9 cellular contexts compared by ENCODE assay signal in the genomic region with DNA sequence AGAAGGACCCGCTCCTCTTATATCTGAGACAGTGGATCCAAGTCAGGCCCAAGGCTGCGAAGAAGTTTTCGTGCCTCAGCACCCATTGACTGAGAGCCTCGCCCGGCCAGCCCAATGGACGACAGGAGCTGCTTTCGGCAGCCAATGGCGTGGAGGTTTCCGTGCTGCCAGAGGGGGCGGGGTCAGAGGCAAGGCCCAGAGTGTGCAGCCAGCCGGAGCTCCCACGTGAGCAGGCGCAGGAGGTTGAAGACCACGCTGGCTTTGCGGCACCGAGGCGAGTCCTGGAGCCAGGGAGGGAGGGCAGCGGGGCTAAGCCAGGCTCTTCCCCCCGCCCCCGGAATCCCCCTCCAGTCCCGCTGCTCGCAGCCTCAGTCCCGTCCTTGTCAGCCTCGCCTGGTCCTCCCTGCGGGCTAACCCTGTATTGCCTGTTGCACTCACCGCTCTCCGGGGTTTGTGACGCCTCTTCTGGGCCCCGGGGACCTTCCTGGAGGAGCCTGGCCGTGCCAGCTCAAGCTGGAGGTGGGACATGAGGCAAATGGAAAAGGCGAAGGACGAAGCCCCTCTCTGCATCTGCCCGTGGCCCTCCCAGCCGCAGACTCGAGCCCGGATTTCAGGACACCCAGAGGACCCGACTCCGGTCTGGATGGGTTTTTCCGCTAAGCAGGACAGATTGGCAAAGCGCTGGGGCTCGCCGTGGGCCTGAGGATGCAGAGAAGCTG. TPM values are rescaled to one million over a fixed set of nuclear protein-coding genes. Genes with fewer than 3 reads are reported as not detected.
DNase-seq lines count a peak whose midpoint lies in the region; ATAC-seq and TF ChIP-seq lines count a peak whose summit lies in the region.
"Had no signal": no experiment of that assay in that cellular context is flagged by ENCODE, and none has a peak within 500 bp of the region (broad histone marks: within the 10 kb centered on the region; RNA-seq: fewer than 3 reads in every experiment).

No MANE protein-coding gene starts in this region.

- H3K4ac ChIP-seq in trophoblast cell (ENCODE audit: low read depth, low read length) = no peak overlapping the region

- no peak overlapping the region for H2BK12ac ChIP-seq in trophoblast cell (ENCODE audit: low read length)

- H3K4me3 ChIP-seq in esophagus muscularis mucosa (peak overlapping the region; percentile 2 to 27 (median 22)), trophoblast cell (ENCODE audit: low read depth, low read length) (no peak overlapping the region)

- H3K27me3 ChIP-seq in esophagus muscularis mucosa = peaks cover 0 to 74% (median 23%) of the 10 kb centered on the region in 4 donors
- peaks cover 28% of the 10 kb centered on the region for H3K27me3 ChIP-seq in trophoblast cell (ENCODE audit: insufficient read depth, low read length)

- H3K27me3 Mint-ChIP-seq in T-helper 17 cell = peaks cover 7% of the 10 kb centered on the region

- H3K9me3 ChIP-seq in T-helper 17 cell (ENCODE audit: control insufficient read depth, low read length, poor library complexity, severe bottlenecking) (no peaks in the 10 kb centered on the region), esophagus muscularis mucosa (no peaks in the 10 kb centered on the region), trophoblast cell (ENCODE audit: insufficient read depth, low read depth, low read length) (peaks cover 16% of the 10 kb centered on the region)

- peak; percentile 40 for DNase-seq in GM13976 (ENCODE audit: low spot score)
- no peak for DNase-seq in T-helper 17 cell
- no peak for DNase-seq in esophagus muscularis mucosa (ENCODE audit: extremely low spot score)
- no peak for DNase-seq in trophoblast cell
- DNase-seq in COLO829 (ENCODE audit: low spot score) = no peak
- no peak for DNase-seq in NCI-H1436 treated with DMSO at 0.1 percent for 48 hours (lab: John Stamatoyannopoulos, UW)

- 29% methylated on average over 16 of the region's 42 CpGs for WGBS in esophagus muscularis mucosa
- WGBS in trophoblast cell (ENCODE audit: extremely low coverage, insufficient coverage, insufficient read length) = no CpG with 5 or more reads among the region's 42 CpGs

- no peak overlapping the region for H3K23ac ChIP-seq in trophoblast cell (ENCODE audit: low read length)

- peak; percentile 69 for ATAC-seq in T-helper 17 cell
- no peak for ATAC-seq in HG03354 (IDR thresholded peaks at IDR 0.05; ENCODE audit: poor library complexity, severe bottlenecking, unreplicated experiment)
- ATAC-seq in HG02763 (IDR thresholded peaks at IDR 0.05; ENCODE audit: unreplicated experiment) = no peak

- no peak overlapping the region for H3K9ac ChIP-seq in trophoblast cell (ENCODE audit: low read length)

- H3K36me3 Mint-ChIP-seq in T-helper 17 cell (ENCODE audit: low read depth) = no peaks in the 10 kb centered on the region

- H3K27ac Mint-ChIP-seq in T-helper 17 cell = no peak overlapping the region

- no peak overlapping the region for H3K18ac ChIP-seq in trophoblast cell (ENCODE audit: low read length)

- TF ChIP-seq EP300 in esophagus muscularis mucosa (IDR thresholded peaks at IDR 0.05) = no peak

- H2BK120ac ChIP-seq in trophoblast cell (ENCODE audit: insufficient read depth, low read length, poor library complexity) = no peak overlapping the region

- intact Hi-C loops in esophagus muscularis mucosa (cut with DNase I) = no loop called here

- TF ChIP-seq CTCF in GM13976 (IDR thresholded peaks at IDR 0.05; ENCODE audit: borderline replicate concordance, control extremely low read depth, extremely low read depth, insufficient read depth, missing control alignments) (no peak), esophagus muscularis mucosa (IDR thresholded peaks at IDR 0.05) (no peak)

- TF ChIP-seq POLR2A in esophagus muscularis mucosa (IDR thresholded peaks at IDR 0.05; ENCODE audit: low read depth) = no peak

- no peak overlapping the region for H2AFZ ChIP-seq in trophoblast cell (ENCODE audit: insufficient read depth, low read length, poor library complexity)

- peak overlapping the region; percentile 49 for H3K4me2 ChIP-seq in trophoblast cell (ENCODE audit: low read length)

- no peak overlapping the region for H3K27ac ChIP-seq in esophagus muscularis mucosa (replicated peaks in 1 of 4)
- no peak overlapping the region for H3K27ac ChIP-seq in trophoblast cell (ENCODE audit: low read depth, low read length)

- H2BK5ac ChIP-seq in trophoblast cell (ENCODE audit: low read depth, low read length, poor library complexity) = no peak overlapping the region

- no peak overlapping the region for H2AK5ac ChIP-seq in trophoblast cell (ENCODE audit: low read length)

- H4K91ac ChIP-seq in trophoblast cell (ENCODE audit: low read depth, low read length) = no peak overlapping the region

- H3K14ac ChIP-seq in trophoblast cell (ENCODE audit: low read length) = no peak overlapping the region

- no peaks in the 10 kb centered on the region for H3K36me3 ChIP-seq in esophagus muscularis mucosa
- H3K36me3 ChIP-seq in trophoblast cell (ENCODE audit: control insufficient read depth in 1 of 2, insufficient read depth in 2 of 2, low read length in 2 of 2) = no peaks in the 10 kb centered on the region

- no peak overlapping the region for H4K12ac ChIP-seq in trophoblast cell (ENCODE audit: low read depth, low read length)

- H3K79me1 ChIP-seq in trophoblast cell (ENCODE audit: low read length) = no peaks in the 10 kb centered on the region

- H3K4me1 ChIP-seq in esophagus muscularis mucosa = peaks cover 11 to 18% (median 14%) of the 10 kb centered on the region in 4 donors
- H3K4me1 ChIP-seq in trophoblast cell (ENCODE audit: control insufficient read depth in 1 of 2, insufficient read depth in 2 of 2, low read length in 2 of 2) = peaks cover 3 to 5% of the 10 kb centered on the region in 2 experiments

- peak overlapping the region; percentile 73 for H3K4me3 Mint-ChIP-seq in T-helper 17 cell

- in situ Hi-C loops in GM13976 (cut with MboI; ENCODE audit: low sequenced_read_pairs, unreplicated experiment) = no loop called here

- peaks cover 10% of the 10 kb centered on the region for H3K4me1 Mint-ChIP-seq in T-helper 17 cell

- no peak overlapping the region for H4K8ac ChIP-seq in trophoblast cell (ENCODE audit: low read depth, low read length)

- no peaks in the 10 kb centered on the region for H3K79me2 ChIP-seq in trophoblast cell (ENCODE audit: control insufficient read depth, insufficient read depth, low read length, poor library complexity)

RNA-seq across cellular contexts. Expression of a gene that starts 1.5 kb away (rescaled TPM):
- total RNA-seq in T-helper 17 cell (not detected), esophagus muscularis mucosa (not detected)
- polyA plus RNA-seq in trophoblast cell (2013) = not detected in 2 replicates
- polyA plus RNA-seq: esophagus had no signal

RNA-seq across cellular contexts. Expression of a gene that starts 2.3 kb away (rescaled TPM):
- total RNA-seq in T-helper 17 cell (not detected), esophagus muscularis mucosa (not detected)
- 0.11 TPM in 1 of 2 replicates, not detected in the other for polyA plus RNA-seq in trophoblast cell (2013)
- polyA plus RNA-seq: esophagus had no signal

RNA-seq across cellular contexts. Expression of a gene that starts 21.1 kb away (rescaled TPM):
- total RNA-seq in T-helper 17 cell (not detected), esophagus muscularis mucosa (not detected)
- 0.07 TPM in 1 of 2 replicates, not detected in the other for polyA plus RNA-seq in trophoblast cell (2013)
- polyA plus RNA-seq: esophagus had no signal

RNA-seq across cellular contexts. Expression of a gene that starts 43.0 kb away (rescaled TPM):
- not detected for total RNA-seq in T-helper 17 cell
- not detected for total RNA-seq in esophagus muscularis mucosa
- not detected in 2 replicates for polyA plus RNA-seq in trophoblast cell (2013)

RNA-seq across cellular contexts. Expression of a gene that starts 49.1 kb away (rescaled TPM):
- not detected for total RNA-seq in T-helper 17 cell
- not detected for total RNA-seq in esophagus muscularis mucosa
- polyA plus RNA-seq in trophoblast cell (2013) = 0.12 and 0.18 TPM in 2 replicates
- polyA plus RNA-seq: esophagus had no signal
